ENCODE assay signal across 1 cellular context in the genomic region with DNA sequence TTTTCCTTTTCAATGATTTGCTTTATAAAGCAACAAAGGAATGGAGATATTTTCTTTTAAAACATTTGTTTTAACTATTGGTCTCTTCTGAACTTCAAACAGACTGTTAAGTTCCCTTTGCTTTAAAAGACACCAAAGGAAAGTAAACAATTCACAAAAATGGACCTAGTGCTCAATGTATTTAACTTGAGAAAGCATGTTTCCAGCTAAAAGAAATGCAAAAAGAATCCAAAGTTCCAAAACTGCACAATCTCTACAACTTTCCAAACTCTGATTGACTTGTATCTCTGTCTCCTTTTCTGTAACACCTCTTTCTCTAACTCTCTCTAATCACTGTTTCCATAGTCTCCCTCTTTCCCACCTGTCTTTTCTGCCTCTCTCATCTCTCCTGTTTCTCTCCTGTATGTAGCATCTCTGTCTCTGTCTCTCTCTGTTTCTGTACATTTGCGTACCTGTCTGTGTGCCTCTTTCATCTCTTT.
TF ChIP-seq lines count a peak whose summit lies in the region.

No MANE protein-coding gene starts in this region.

TF ChIP-seq in HepG2, 621 proteins besides CTCF, POLR2A, EP300 and RAD21 (continued from another document and continues in another):
- TF ChIP-seq, protein P1, sequence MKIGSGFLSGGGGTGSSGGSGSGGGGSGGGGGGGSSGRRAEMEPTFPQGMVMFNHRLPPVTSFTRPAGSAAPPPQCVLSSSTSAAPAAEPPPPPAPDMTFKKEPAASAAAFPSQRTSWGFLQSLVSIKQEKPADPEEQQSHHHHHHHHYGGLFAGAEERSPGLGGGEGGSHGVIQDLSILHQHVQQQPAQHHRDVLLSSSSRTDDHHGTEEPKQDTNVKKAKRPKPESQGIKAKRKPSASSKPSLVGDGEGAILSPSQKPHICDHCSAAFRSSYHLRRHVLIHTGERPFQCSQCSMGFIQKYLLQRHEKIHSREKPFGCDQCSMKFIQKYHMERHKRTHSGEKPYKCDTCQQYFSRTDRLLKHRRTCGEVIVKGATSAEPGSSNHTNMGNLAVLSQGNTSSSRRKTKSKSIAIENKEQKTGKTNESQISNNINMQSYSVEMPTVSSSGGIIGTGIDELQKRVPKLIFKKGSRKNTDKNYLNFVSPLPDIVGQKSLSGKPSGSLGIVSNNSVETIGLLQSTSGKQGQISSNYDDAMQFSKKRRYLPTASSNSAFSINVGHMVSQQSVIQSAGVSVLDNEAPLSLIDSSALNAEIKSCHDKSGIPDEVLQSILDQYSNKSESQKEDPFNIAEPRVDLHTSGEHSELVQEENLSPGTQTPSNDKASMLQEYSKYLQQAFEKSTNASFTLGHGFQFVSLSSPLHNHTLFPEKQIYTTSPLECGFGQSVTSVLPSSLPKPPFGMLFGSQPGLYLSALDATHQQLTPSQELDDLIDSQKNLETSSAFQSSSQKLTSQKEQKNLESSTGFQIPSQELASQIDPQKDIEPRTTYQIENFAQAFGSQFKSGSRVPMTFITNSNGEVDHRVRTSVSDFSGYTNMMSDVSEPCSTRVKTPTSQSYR (CRISPR knock-in tag; IDR thresholded peaks at IDR 0.05; ENCODE audit: borderline replicate concordance), result no peak
- TF ChIP-seq ZNF253 (CRISPR knock-in tag; IDR thresholded peaks at IDR 0.05; ENCODE audit: borderline replicate concordance) (no peak), ZIK1 (CRISPR knock-in tag; IDR thresholded peaks at IDR 0.05; ENCODE audit: borderline replicate concordance, low read depth) (no peak), THYN1 (CRISPR knock-in tag; IDR thresholded peaks at IDR 0.05; ENCODE audit: borderline replicate concordance, low read depth) (no peak), KDM5B (CRISPR knock-in tag; IDR thresholded peaks at IDR 0.05; ENCODE audit: borderline replicate concordance) (no peak), ELF4 (CRISPR knock-in tag; IDR thresholded peaks at IDR 0.05; ENCODE audit: borderline replicate concordance) (no peak), ZNF331 (CRISPR knock-in tag; IDR thresholded peaks at IDR 0.05) (no peak), ZNF530 (CRISPR knock-in tag; IDR thresholded peaks at IDR 0.05; ENCODE audit: low read depth) (no peak), TRIM24 (CRISPR knock-in tag; IDR thresholded peaks at IDR 0.05) (no peak), GLI4 (CRISPR knock-in tag; IDR thresholded peaks at IDR 0.05; ENCODE audit: borderline replicate concordance) (no peak), CREM (IDR thresholded peaks at IDR 0.05) (peak; percentile 92), CREM (CRISPR knock-in tag; IDR thresholded peaks at IDR 0.05) (no peak), ZNF17 (CRISPR knock-in tag; IDR thresholded peaks at IDR 0.05) (no peak), FIP1L1 (IDR thresholded peaks at IDR 0.05; ENCODE audit: borderline replicate concordance, insufficient read depth, low read depth, low read length) (no peak), ZFP36L2 (CRISPR knock-in tag; IDR thresholded peaks at IDR 0.05) (no peak), ZC3H4 (CRISPR knock-in tag; IDR thresholded peaks at IDR 0.05; ENCODE audit: borderline replicate concordance) (no peak), FOSL2 (CRISPR knock-in tag; IDR thresholded peaks at IDR 0.05) (no peak), SAP130 (CRISPR knock-in tag; IDR thresholded peaks at IDR 0.05; ENCODE audit: low read depth) (peak; percentile 29; the same call in 1 of the 2 replicates), ZNF619 (CRISPR knock-in tag; IDR thresholded peaks at IDR 0.05) (no peak), SRY (CRISPR knock-in tag; IDR thresholded peaks at IDR 0.05) (no peak), FOXP1 (IDR thresholded peaks at IDR 0.05) (no peak), FOXP1 (CRISPR knock-in tag; IDR thresholded peaks at IDR 0.05) (peak; percentile 50), MED13 (CRISPR knock-in tag; IDR thresholded peaks at IDR 0.05) (0 out of 2 replicates have a peak, but pooled peaks have one; percentile 20), AHR (CRISPR knock-in tag; IDR thresholded peaks at IDR 0.05) (no peak), SMAD3 (CRISPR knock-in tag; IDR thresholded peaks at IDR 0.05) (no peak), SOX6 (IDR thresholded peaks at IDR 0.05) (no peak), SOX6 (CRISPR knock-in tag; IDR thresholded peaks at IDR 0.05) (peak; percentile 83; the same call in 1 of the 2 replicates), CHCHD3 (CRISPR knock-in tag; IDR thresholded peaks at IDR 0.05) (no peak), MAFF (IDR thresholded peaks at IDR 0.05; ENCODE audit: low read depth, low read length) (no peak), EZH2 (conservative IDR thresholded peaks at IDR 0.05; ENCODE audit: low read depth, low read length) (no peak)
- TF ChIP-seq, protein P2, sequence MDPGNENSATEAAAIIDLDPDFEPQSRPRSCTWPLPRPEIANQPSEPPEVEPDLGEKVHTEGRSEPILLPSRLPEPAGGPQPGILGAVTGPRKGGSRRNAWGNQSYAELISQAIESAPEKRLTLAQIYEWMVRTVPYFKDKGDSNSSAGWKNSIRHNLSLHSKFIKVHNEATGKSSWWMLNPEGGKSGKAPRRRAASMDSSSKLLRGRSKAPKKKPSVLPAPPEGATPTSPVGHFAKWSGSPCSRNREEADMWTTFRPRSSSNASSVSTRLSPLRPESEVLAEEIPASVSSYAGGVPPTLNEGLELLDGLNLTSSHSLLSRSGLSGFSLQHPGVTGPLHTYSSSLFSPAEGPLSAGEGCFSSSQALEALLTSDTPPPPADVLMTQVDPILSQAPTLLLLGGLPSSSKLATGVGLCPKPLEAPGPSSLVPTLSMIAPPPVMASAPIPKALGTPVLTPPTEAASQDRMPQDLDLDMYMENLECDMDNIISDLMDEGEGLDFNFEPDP (CRISPR knock-in tag; conservative IDR thresholded peaks at IDR 0.05), result no peak
- TF ChIP-seq, protein P3, sequence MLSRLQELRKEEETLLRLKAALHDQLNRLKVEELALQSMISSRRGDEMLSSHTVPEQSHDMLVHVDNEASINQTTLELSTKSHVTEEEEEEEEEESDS (CRISPR knock-in tag; IDR thresholded peaks at IDR 0.05; ENCODE audit: borderline replicate concordance), result no peak
- TF ChIP-seq, protein P4, sequence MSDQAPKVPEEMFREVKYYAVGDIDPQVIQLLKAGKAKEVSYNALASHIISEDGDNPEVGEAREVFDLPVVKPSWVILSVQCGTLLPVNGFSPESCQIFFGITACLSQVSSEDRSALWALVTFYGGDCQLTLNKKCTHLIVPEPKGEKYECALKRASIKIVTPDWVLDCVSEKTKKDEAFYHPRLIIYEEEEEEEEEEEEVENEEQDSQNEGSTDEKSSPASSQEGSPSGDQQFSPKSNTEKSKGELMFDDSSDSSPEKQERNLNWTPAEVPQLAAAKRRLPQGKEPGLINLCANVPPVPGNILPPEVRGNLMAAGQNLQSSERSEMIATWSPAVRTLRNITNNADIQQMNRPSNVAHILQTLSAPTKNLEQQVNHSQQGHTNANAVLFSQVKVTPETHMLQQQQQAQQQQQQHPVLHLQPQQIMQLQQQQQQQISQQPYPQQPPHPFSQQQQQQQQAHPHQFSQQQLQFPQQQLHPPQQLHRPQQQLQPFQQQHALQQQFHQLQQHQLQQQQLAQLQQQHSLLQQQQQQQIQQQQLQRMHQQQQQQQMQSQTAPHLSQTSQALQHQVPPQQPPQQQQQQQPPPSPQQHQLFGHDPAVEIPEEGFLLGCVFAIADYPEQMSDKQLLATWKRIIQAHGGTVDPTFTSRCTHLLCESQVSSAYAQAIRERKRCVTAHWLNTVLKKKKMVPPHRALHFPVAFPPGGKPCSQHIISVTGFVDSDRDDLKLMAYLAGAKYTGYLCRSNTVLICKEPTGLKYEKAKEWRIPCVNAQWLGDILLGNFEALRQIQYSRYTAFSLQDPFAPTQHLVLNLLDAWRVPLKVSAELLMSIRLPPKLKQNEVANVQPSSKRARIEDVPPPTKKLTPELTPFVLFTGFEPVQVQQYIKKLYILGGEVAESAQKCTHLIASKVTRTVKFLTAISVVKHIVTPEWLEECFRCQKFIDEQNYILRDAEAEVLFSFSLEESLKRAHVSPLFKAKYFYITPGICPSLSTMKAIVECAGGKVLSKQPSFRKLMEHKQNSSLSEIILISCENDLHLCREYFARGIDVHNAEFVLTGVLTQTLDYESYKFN (CRISPR knock-in tag; conservative IDR thresholded peaks at IDR 0.05), result peak; percentile 92
- TF ChIP-seq, protein P5, sequence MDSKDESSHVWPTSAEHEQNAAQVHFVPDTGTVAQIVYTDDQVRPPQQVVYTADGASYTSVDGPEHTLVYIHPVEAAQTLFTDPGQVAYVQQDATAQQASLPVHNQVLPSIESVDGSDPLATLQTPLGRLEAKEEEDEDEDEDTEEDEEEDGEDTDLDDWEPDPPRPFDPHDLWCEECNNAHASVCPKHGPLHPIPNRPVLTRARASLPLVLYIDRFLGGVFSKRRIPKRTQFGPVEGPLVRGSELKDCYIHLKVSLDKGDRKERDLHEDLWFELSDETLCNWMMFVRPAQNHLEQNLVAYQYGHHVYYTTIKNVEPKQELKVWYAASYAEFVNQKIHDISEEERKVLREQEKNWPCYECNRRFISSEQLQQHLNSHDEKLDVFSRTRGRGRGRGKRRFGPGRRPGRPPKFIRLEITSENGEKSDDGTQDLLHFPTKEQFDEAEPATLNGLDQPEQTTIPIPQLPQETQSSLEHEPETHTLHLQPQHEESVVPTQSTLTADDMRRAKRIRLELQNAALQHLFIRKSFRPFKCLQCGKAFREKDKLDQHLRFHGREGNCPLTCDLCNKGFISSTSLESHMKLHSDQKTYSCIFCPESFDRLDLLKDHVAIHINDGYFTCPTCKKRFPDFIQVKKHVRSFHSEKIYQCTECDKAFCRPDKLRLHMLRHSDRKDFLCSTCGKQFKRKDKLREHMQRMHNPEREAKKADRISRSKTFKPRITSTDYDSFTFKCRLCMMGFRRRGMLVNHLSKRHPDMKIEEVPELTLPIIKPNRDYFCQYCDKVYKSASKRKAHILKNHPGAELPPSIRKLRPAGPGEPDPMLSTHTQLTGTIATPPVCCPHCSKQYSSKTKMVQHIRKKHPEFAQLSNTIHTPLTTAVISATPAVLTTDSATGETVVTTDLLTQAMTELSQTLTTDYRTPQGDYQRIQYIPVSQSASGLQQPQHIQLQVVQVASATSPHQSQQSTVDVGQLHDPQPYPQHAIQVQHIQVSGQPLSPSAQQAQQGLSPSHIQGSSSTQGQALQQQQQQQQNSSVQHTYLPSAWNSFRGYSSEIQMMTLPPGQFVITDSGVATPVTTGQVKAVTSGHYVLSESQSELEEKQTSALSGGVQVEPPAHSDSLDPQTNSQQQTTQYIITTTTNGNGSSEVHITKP (CRISPR knock-in tag; IDR thresholded peaks at IDR 0.05; ENCODE audit: low read depth), result no peak
- TF ChIP-seq, protein P6, sequence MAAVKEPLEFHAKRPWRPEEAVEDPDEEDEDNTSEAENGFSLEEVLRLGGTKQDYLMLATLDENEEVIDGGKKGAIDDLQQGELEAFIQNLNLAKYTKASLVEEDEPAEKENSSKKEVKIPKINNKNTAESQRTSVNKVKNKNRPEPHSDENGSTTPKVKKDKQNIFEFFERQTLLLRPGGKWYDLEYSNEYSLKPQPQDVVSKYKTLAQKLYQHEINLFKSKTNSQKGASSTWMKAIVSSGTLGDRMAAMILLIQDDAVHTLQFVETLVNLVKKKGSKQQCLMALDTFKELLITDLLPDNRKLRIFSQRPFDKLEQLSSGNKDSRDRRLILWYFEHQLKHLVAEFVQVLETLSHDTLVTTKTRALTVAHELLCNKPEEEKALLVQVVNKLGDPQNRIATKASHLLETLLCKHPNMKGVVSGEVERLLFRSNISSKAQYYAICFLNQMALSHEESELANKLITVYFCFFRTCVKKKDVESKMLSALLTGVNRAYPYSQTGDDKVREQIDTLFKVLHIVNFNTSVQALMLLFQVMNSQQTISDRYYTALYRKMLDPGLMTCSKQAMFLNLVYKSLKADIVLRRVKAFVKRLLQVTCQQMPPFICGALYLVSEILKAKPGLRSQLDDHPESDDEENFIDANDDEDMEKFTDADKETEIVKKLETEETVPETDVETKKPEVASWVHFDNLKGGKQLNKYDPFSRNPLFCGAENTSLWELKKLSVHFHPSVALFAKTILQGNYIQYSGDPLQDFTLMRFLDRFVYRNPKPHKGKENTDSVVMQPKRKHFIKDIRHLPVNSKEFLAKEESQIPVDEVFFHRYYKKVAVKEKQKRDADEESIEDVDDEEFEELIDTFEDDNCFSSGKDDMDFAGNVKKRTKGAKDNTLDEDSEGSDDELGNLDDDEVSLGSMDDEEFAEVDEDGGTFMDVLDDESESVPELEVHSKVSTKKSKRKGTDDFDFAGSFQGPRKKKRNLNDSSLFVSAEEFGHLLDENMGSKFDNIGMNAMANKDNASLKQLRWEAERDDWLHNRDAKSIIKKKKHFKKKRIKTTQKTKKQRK (IDR thresholded peaks at IDR 0.05; ENCODE audit: low read length), result no peak
- TF ChIP-seq, protein P7, sequence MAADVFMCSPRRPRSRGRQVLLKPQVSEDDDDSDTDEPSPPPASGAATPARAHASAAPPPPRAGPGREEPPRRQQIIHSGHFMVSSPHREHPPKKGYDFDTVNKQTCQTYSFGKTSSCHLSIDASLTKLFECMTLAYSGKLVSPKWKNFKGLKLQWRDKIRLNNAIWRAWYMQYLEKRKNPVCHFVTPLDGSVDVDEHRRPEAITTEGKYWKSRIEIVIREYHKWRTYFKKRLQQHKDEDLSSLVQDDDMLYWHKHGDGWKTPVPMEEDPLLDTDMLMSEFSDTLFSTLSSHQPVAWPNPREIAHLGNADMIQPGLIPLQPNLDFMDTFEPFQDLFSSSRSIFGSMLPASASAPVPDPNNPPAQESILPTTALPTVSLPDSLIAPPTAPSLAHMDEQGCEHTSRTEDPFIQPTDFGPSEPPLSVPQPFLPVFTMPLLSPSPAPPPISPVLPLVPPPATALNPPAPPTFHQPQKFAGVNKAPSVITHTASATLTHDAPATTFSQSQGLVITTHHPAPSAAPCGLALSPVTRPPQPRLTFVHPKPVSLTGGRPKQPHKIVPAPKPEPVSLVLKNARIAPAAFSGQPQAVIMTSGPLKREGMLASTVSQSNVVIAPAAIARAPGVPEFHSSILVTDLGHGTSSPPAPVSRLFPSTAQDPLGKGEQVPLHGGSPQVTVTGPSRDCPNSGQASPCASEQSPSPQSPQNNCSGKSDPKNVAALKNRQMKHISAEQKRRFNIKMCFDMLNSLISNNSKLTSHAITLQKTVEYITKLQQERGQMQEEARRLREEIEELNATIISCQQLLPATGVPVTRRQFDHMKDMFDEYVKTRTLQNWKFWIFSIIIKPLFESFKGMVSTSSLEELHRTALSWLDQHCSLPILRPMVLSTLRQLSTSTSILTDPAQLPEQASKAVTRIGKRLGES (CRISPR knock-in tag; IDR thresholded peaks at IDR 0.05; ENCODE audit: borderline replicate concordance), result no peak
- TF ChIP-seq, protein P8, sequence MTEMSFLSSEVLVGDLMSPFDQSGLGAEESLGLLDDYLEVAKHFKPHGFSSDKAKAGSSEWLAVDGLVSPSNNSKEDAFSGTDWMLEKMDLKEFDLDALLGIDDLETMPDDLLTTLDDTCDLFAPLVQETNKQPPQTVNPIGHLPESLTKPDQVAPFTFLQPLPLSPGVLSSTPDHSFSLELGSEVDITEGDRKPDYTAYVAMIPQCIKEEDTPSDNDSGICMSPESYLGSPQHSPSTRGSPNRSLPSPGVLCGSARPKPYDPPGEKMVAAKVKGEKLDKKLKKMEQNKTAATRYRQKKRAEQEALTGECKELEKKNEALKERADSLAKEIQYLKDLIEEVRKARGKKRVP (CRISPR knock-in tag; IDR thresholded peaks at IDR 0.05), result no peak
